8 cellular contexts compared by ENCODE assay signal in the genomic region with DNA sequence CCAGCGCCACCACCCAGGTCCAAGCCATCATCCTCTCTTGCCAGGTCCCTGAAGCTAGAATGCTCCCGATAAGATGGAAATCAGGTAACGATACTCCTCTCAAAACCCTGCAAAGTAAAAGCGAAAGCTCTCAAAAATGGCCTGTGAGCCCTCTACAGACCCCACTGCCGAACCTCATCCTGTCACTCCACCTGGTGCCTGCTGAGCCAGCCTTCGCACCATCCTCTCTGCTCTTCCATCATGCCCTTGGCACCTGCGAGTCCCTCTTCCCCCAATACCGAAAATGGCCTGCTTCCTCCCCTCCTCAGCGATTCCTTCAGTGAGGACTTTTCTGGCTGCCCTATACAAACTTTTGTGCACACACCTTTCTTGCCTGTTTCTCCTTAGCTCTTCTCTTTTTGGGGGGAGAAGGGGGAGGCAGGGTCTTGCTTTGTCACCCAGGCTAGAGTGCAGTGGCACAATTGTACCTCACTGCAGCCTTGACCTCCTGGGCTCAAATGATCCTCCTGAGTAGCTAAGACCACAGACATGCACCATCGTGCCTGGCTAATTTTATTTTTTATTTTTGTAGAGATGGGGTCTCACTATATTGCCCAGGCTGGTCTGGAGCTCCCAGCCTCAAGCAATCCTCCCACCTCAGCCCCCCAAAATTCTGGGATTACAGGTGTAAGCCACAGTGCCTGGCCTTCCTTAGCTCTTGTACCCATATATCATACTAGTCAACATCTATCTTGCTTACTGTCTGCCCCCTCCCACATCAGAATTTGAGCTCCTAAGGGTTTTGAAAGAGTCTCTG. TPM values are rescaled to one million over a fixed set of nuclear protein-coding genes. Genes with fewer than 3 reads are reported as not detected.
DNase-seq lines count a peak whose midpoint lies in the region; ATAC-seq and TF ChIP-seq lines count a peak whose summit lies in the region.

No MANE protein-coding gene starts in this region.

- H3K4me3 ChIP-seq in heart right ventricle, result peak overlapping the region in 1 of 10 donors; percentile 85
- H3K4me3 ChIP-seq in lung, result no peak overlapping the region
- no peak overlapping the region for H3K4me3 ChIP-seq in transverse colon
- no peak overlapping the region for H3K4me3 ChIP-seq in HAP-1
- H3K4me3 ChIP-seq in mesendoderm (ENCODE audit: low read length), result no peak overlapping the region

- H3K9me3 ChIP-seq in heart right ventricle (no peaks in the 10 kb centered on the region), lung (ENCODE audit: control insufficient read depth in 2 of 2, insufficient read depth in 1 of 2, low read length in 1 of 2) (no peaks in the 10 kb centered on the region), transverse colon (no peaks in the 10 kb centered on the region), HAP-1 (no peaks in the 10 kb centered on the region)

- H2BK15ac ChIP-seq in mesendoderm (replicated peaks; ENCODE audit: low read depth), result no peak overlapping the region

- H3K79me2 ChIP-seq in mesendoderm (ENCODE audit: control insufficient read depth, insufficient read depth, low read length), result no peaks in the 10 kb centered on the region

- H3K23ac ChIP-seq in mesendoderm (ENCODE audit: low read length), result no peak overlapping the region

- WGBS in heart right ventricle, 2 donors, result 83 to 84% methylated on average over 10 of the region's 10 CpGs
- 83 to 93% methylated on average over 10 of the region's 10 CpGs for WGBS in lung, 2 donors
- 72 to 74% methylated on average over 9 to 10 of the region's 10 CpGs for WGBS in transverse colon (ENCODE audit: low coverage in 1 of 2), 2 donors
- WGBS in mesendoderm (ENCODE audit: extremely low coverage, insufficient coverage, low lambda C conversion rate), result no CpG with 5 or more reads among the region's 10 CpGs

- H3K18ac ChIP-seq in mesendoderm (ENCODE audit: low read length), result no peak overlapping the region

- H3K27me3 ChIP-seq in heart right ventricle (no peaks in the 10 kb centered on the region), lung (ENCODE audit: control insufficient read depth, insufficient read depth) (no peaks in the 10 kb centered on the region), transverse colon (no peaks in the 10 kb centered on the region), HAP-1 (ENCODE audit: low read depth) (no peaks in the 10 kb centered on the region), mesendoderm (ENCODE audit: insufficient read depth, low read length, poor library complexity) (peaks cover 2% of the 10 kb centered on the region)

- no peak overlapping the region for H2BK120ac ChIP-seq in mesendoderm (ENCODE audit: low read depth, low read length)

- H2BK5ac ChIP-seq in mesendoderm (ENCODE audit: low read length), result no peak overlapping the region

- no peak for TF ChIP-seq CTCF in heart right ventricle (IDR thresholded peaks at IDR 0.05)
- no peak for TF ChIP-seq CTCF in lung (IDR thresholded peaks at IDR 0.05; ENCODE audit: control extremely low read depth, extremely low read depth)
- TF ChIP-seq CTCF in transverse colon (IDR thresholded peaks at IDR 0.05), result no peak

- DNase-seq in heart right ventricle (no peak), cardiac septum (ENCODE audit: low spot score) (no peak), lung (ENCODE audit: low spot score) (no peak), transverse colon (peak; percentile 48), HAP-1 (ENCODE audit: low spot score in 2 of 2) (no peak), NCI-H2196 (lab: John Stamatoyannopoulos, UW; ENCODE audit: unreplicated experiment) (no peak), mesendoderm (no peak)
- peak; percentile 28 for DNase-seq in activated effector memory CD4-positive, alpha-beta T cell treated with Interleukin-2 at 50 U/mL for 16 hours

- H3K4me1 ChIP-seq in heart right ventricle, result peaks cover 5 to 88% (median 77%) of the 10 kb centered on the region in 9 donors
- peaks cover 11 to 33% of the 10 kb centered on the region in 2 donors for H3K4me1 ChIP-seq in lung (ENCODE audit: control insufficient read depth in 2 of 2, insufficient read depth in 2 of 2, low read length in 2 of 2)
- peaks cover 19 to 77% (median 48%) of the 10 kb centered on the region in 4 donors for H3K4me1 ChIP-seq in transverse colon
- H3K4me1 ChIP-seq in HAP-1, result peaks cover 12% of the 10 kb centered on the region
- H3K4me1 ChIP-seq in mesendoderm (ENCODE audit: control insufficient read depth, low read depth, low read length), result peaks cover 2% of the 10 kb centered on the region

- H3K4ac ChIP-seq in mesendoderm (ENCODE audit: low read depth, low read length), result no peak overlapping the region

- H4K5ac ChIP-seq in mesendoderm (ENCODE audit: low read length), result no peak overlapping the region

- intact Hi-C loops in heart right ventricle (cut with DNase I) (loop anchor here in 1 of 10 donors (10.0 kb wide), 1 partner anchor 126 kb away; no protein-coding TSS in a partner anchor), cardiac septum (cut with DNase I) (loop anchor here (5.0 kb wide), 1 partner anchor 43 kb away; no protein-coding TSS in a partner anchor), transverse colon (cut with DNase I; ENCODE audit: low total_unique reads) (no loop called here)

- no peak overlapping the region for H4K8ac ChIP-seq in mesendoderm (ENCODE audit: low read depth, low read length)

- no peak overlapping the region for H3K56ac ChIP-seq in mesendoderm (ENCODE audit: low read length)

- H2AK5ac ChIP-seq in mesendoderm (ENCODE audit: low read length), result no peak overlapping the region

- TF ChIP-seq EP300 in transverse colon (IDR thresholded peaks at IDR 0.05; ENCODE audit: low read depth), result no peak

- in situ Hi-C loops in transverse colon (cut with MboI; ENCODE audit: low pct_ligation_motif_present in 1 of 4, low pct_unique_long_range_greater_than_20kb in 1 of 4, low sequenced_read_pairs in 3 of 4) (loop anchor here (10.0 to 25.0 kb wide), 3 partner anchors 337 to 362 kb away; partner anchors contain the start of gene MESP1 (in 3 of the 4)), HAP-1 (cut with MboI; ENCODE audit: low sequenced_read_pairs) (no loop called here)

- no peak overlapping the region for H3K9ac ChIP-seq in mesendoderm (ENCODE audit: low read length)

- H3K27ac ChIP-seq in heart right ventricle (peak overlapping the region in 9 of 10 donors; percentile 36 to 100 (median 99)), lung (ENCODE audit: low read depth in 1 of 2, low read length in 1 of 2) (peak overlapping the region; percentile 62 to 89), transverse colon (peak overlapping the region; percentile 94 to 99 (median 97)), mesendoderm (ENCODE audit: low read depth, low read length) (no peak overlapping the region)

- TF ChIP-seq POLR2A in transverse colon (IDR thresholded peaks at IDR 0.05), result no peak

- H3K79me1 ChIP-seq in mesendoderm (ENCODE audit: low read length), result peaks cover 5% of the 10 kb centered on the region

- ATAC-seq in heart right ventricle (no peak), lung (ENCODE audit: insufficient read depth, low FRiP score) (no peak)

- no peak overlapping the region for H3K4me2 ChIP-seq in mesendoderm (ENCODE audit: low read length)

- peaks cover 0 to 5% (median 0%) of the 10 kb centered on the region in 9 donors for H3K36me3 ChIP-seq in heart right ventricle
- H3K36me3 ChIP-seq in lung (ENCODE audit: control insufficient read depth in 2 of 2, insufficient read depth in 2 of 2, low read length in 2 of 2), result no peaks in the 10 kb centered on the region
- H3K36me3 ChIP-seq in transverse colon, result no peaks in the 10 kb centered on the region
- H3K36me3 ChIP-seq in HAP-1 (replicated peaks), result no peaks in the 10 kb centered on the region
- no peaks in the 10 kb centered on the region for H3K36me3 ChIP-seq in mesendoderm (ENCODE audit: control insufficient read depth, insufficient read depth, low read length)

RNA-seq across cellular contexts. Expression of gene IDH2, which starts 3.0 kb away (rescaled TPM):
- 1,000 to 10,000 TPM in 4 of 10 donors, 100 to 1,000 TPM in 6; 731 to 1,135 (median 971) TPM for total RNA-seq in heart right ventricle
- 100 to 1,000 TPM; 279 to 401 TPM for polyA plus RNA-seq in heart right ventricle
- 455 TPM for total RNA-seq in cardiac septum
- total RNA-seq in lung, result 10 to 100 TPM; 70.8 to 85.8 TPM
- polyA plus RNA-seq in lung, result 10 to 100 TPM; 52.0 to 73.8 TPM
- total RNA-seq in transverse colon, result 100 to 1,000 TPM in 1 of 4 donors, 10 to 100 TPM in 3; 19.1 to 101 (median 85.1) TPM
- polyA plus RNA-seq in mesendoderm (2013, experiment 1 of 2), result 18.1 TPM
- polyA plus RNA-seq in mesendoderm (2013, experiment 2 of 2), result 18.5 TPM

Comparison
In these comparisons a context has a peak if more than half of its experiments do, and no peak if none do; other contexts are left out.
1. DNase-seq: peak in activated effector memory CD4-positive, alpha-beta T cell treated with Interleukin-2 at 50 U/mL for 16 hours (single experiment) and transverse colon (single experiment); none in heart right ventricle (0 of 2), cardiac septum (single experiment), lung (single experiment), HAP-1 (0 of 2), NCI-H2196 (single experiment) and mesendoderm (single experiment).